In genomic region chr21:24895885-24896734, GRCh38 we compare ENCODE assay signal across 10 cellular contexts.
DNase-seq lines count a peak whose midpoint lies in the region; ATAC-seq and TF ChIP-seq lines count a peak whose summit lies in the region.
"Had no signal": no experiment of that assay in that cellular context is flagged by ENCODE, and none has a peak within 500 bp of the region (broad histone marks: within the 10 kb centered on the region; RNA-seq: fewer than 3 reads in every experiment).

No MANE protein-coding gene starts in this region.

- H3K4me3 Mint-ChIP-seq in endodermal cell = no peak overlapping the region

- in situ Hi-C loops in transverse colon (cut with MboI; ENCODE audit: low pct_ligation_motif_present in 1 of 4, low pct_unique_long_range_greater_than_20kb in 1 of 4, low sequenced_read_pairs in 3 of 4) (loop anchor here in 2 of 4 donors (10.0 to 25.0 kb wide), 2 partner anchors 139 to 491 kb away; no protein-coding TSS in a partner anchor), G401 (cut with HindIII; ENCODE audit: low sequenced_read_pairs) (no loop called here)

- ATAC-seq in HG02852 (IDR thresholded peaks at IDR 0.05; ENCODE audit: unreplicated experiment) = peak; percentile 77

- H3K27me3 ChIP-seq in endodermal cell (ENCODE audit: control insufficient read depth, insufficient read depth, low read length, poor library complexity, severe bottlenecking) (no peaks in the 10 kb centered on the region), transverse colon (no peaks in the 10 kb centered on the region)
- H3K27me3 ChIP-seq: BLaER1 had no signal

- WGBS in endodermal cell (ENCODE audit: insufficient coverage in 1 of 2, insufficient read length in 1 of 2), 2 experiments = 85 to 93% methylated on average over 2 to 3 of the region's 3 CpGs
- WGBS in transverse colon (ENCODE audit: low coverage in 1 of 2), 2 donors = 77 to 78% methylated on average over 2 to 3 of the region's 3 CpGs

- peaks cover 2% of the 10 kb centered on the region for H3K4me1 Mint-ChIP-seq in endodermal cell

- H3K36me3 ChIP-seq in endodermal cell (ENCODE audit: control insufficient read depth, insufficient read depth, low read length) (no peaks in the 10 kb centered on the region), transverse colon (no peaks in the 10 kb centered on the region)
- H3K36me3 ChIP-seq: BLaER1 had no signal

- no peak overlapping the region for H3K27ac Mint-ChIP-seq in endodermal cell

- H3K4me1 ChIP-seq in endodermal cell (ENCODE audit: control insufficient read depth, insufficient read depth, low read length) = no peaks in the 10 kb centered on the region
- no peaks in the 10 kb centered on the region for H3K4me1 ChIP-seq in transverse colon
- H3K4me1 ChIP-seq: BLaER1, parathyroid adenoma had no signal

- H3K36me3 Mint-ChIP-seq in endodermal cell (ENCODE audit: low read depth) = no peaks in the 10 kb centered on the region

- intact Hi-C loops in transverse colon (cut with DNase I; ENCODE audit: low total_unique reads) = no loop called here

- H3K9ac ChIP-seq in endodermal cell (ENCODE audit: extremely low read depth, low read length, poor library complexity, severe bottlenecking) = no peak overlapping the region
- H3K9ac ChIP-seq: BLaER1, parathyroid adenoma had no signal

- no peak for TF ChIP-seq POLR2A in transverse colon (IDR thresholded peaks at IDR 0.05)

- peaks cover 31% of the 10 kb centered on the region for H3K9me3 Mint-ChIP-seq in endodermal cell

- DNase-seq in NCI-H82 (lab: John Stamatoyannopoulos, UW) (peak; percentile 52), NCI-H82 treated with DMSO at 0.1 percent for 48 hours (lab: John Stamatoyannopoulos, UW; ENCODE audit: unreplicated experiment) (no peak), NCI-H1694 treated with DMSO at 0.1 percent for 48 hours (lab: John Stamatoyannopoulos, UW) (peak; percentile 71), endodermal cell (peak; percentile 47), transverse colon (peak; percentile 19), G401 (ENCODE audit: low spot score) (no peak)
- DNase-seq in activated CD4-positive, CD25-positive, alpha-beta regulatory T cell treated with anti-CD3 and anti-CD28 coated beads, Interleukin-2, amount 50 U/mL, for 72 hours = no peak

- H3K27me3 Mint-ChIP-seq in endodermal cell (ENCODE audit: insufficient read depth) = no peaks in the 10 kb centered on the region

- no peak overlapping the region for H3K27ac ChIP-seq in endodermal cell (ENCODE audit: low read depth, low read length)
- no peak overlapping the region for H3K27ac ChIP-seq in transverse colon
- H3K27ac ChIP-seq: BLaER1, parathyroid adenoma had no signal

- TF ChIP-seq CTCF in endodermal cell (conservative IDR thresholded peaks at IDR 0.05) (peak; percentile 70), transverse colon (IDR thresholded peaks at IDR 0.05) (peak; percentile 16 to 45 (median 38))

- H3K4me3 ChIP-seq in endodermal cell (ENCODE audit: low read length) (no peak overlapping the region), transverse colon (no peak overlapping the region)
- H3K4me3 ChIP-seq: BLaER1 had no signal

- no peak for TF ChIP-seq EP300 in transverse colon (IDR thresholded peaks at IDR 0.05; ENCODE audit: low read depth)

- no peaks in the 10 kb centered on the region for H3K9me3 ChIP-seq in endodermal cell (ENCODE audit: control insufficient read depth, low read length)
- no peaks in the 10 kb centered on the region for H3K9me3 ChIP-seq in transverse colon
- H3K9me3 ChIP-seq: BLaER1 had no signal

Comparison
In these comparisons a context has a peak if more than half of its experiments do, and no peak if none do; other contexts are left out.
1. DNase-seq: peak in NCI-H82 (single experiment), NCI-H1694 treated with DMSO at 0.1 percent for 48 hours (single experiment), endodermal cell (single experiment) and transverse colon (single experiment); none in NCI-H82 treated with DMSO at 0.1 percent for 48 hours (single experiment), G401 (single experiment) and activated CD4-positive, CD25-positive, alpha-beta regulatory T cell treated with anti-CD3 and anti-CD28 coated beads, Interleukin-2, amount 50 U/mL, for 72 hours (single experiment).